8 cellular contexts compared by ENCODE assay signal in the genomic region with DNA sequence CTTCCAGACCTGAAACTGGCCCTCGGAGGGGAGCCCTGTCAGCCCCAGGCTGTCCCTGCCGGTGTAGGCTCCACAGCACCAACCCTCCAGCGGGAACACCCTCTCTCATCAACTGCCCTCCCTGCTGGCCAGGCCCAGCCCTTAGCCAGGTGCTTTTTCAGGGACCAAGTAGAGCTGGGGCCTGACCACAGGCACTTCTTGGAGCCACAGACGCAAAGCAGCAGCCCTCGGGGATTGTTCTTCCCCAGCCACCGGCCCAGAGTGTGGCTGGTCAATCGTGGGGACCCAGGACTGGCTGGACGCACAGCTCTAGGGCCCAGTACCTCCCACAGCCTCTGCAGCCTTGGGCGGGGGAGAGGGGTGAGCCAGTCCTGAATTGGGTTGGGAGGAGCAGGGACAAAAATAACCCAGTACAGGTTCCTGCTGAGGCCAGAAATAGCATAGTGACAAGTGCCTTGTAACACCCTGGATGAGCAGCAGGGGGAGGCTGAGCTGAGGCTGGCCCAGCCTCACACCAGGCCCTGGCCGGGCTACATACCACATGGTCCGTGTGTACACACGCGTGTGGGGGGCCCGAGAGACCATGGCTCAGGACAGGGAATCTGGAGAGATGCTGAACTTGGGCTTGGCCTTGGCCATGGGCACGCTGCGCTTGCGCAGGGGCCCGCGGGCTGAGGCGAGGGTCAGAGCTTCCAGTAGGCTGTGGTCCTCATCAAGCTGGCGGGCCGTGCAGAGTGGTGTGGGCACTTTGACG. TPM values are rescaled to one million over a fixed set of nuclear protein-coding genes. Genes with fewer than 3 reads are reported as not detected.
A peak's percentile ranks its signal among the peaks of the same experiment; 100 is the strongest.
DNase-seq lines count a peak whose midpoint lies in the region; ATAC-seq and TF ChIP-seq lines count a peak whose summit lies in the region.

No MANE protein-coding gene starts in this region.

- ATAC-seq in GM19467 (IDR thresholded peaks at IDR 0.05; ENCODE audit: unreplicated experiment) (peak; percentile 49), SK-N-SH treated with all-trans-retinoic acid at 6 μM for 48 hours (peak; percentile 77)

- no peaks in the 10 kb centered on the region for H3K27me3 ChIP-seq in breast epithelium

- no peak for TF ChIP-seq POLR2A in breast epithelium (IDR thresholded peaks at IDR 0.05)

- peak overlapping the region in 2 of 3 donors; percentile 15 to 21 for H3K4me3 ChIP-seq in breast epithelium

- peak overlapping the region; percentile 33 to 45 for H3K27ac ChIP-seq in breast epithelium

- peak; percentile 61 for DNase-seq in DMS53 treated with DMSO at 0.1 percent for 48 hours (lab: John Stamatoyannopoulos, UW; ENCODE audit: unreplicated experiment)
- DNase-seq in HuH-7.5 (ENCODE audit: low spot score): peak; percentile 61
- DNase-seq in breast epithelium (ENCODE audit: low spot score in 2 of 2): no peak
- peak; percentile 62 for DNase-seq in kidney tubule cell (ENCODE audit: low spot score)
- peak; percentile 25 for DNase-seq in stimulated activated CD8-positive, alpha-beta memory T cell treated with anti-CD3 and anti-CD28 coated beads, Interleukin-4, amount 100 ng/mL, for 24 hours (ENCODE audit: low read depth)
- DNase-seq in NCI-H128 (lab: John Stamatoyannopoulos, UW; ENCODE audit: unreplicated experiment): no peak

- no peaks in the 10 kb centered on the region for H3K4me1 ChIP-seq in breast epithelium

- TF ChIP-seq CTCF in breast epithelium (IDR thresholded peaks at IDR 0.05): peak in 2 of 3 donors; percentile 49 to 62

- intact Hi-C loops in breast epithelium (cut with DNase I; ENCODE audit: low total_unique reads): loop anchor here (5.0 kb wide), 1 partner anchor 116 kb away; no protein-coding TSS in a partner anchor

- H3K9me3 ChIP-seq in breast epithelium: no peaks in the 10 kb centered on the region

- no peaks in the 10 kb centered on the region for H3K36me3 ChIP-seq in breast epithelium

TF ChIP-seq in SK-N-SH treated with all-trans-retinoic acid at 6 μM for 48 hours, 23 proteins besides CTCF, POLR2A, EP300 and RAD21:
- no peak for TF ChIP-seq RARB (CRISPR knock-in tag; IDR thresholded peaks at IDR 0.05)

RNA-seq across cellular contexts. Expression of a gene that starts 2.0 kb away (rescaled TPM):
- total RNA-seq in breast epithelium: 1 to 10 TPM in 2 of 3 donors, under 1 TPM in 1; 0.80 to 5.0 (median 4.9) TPM

RNA-seq across cellular contexts. Expression of a gene that starts 34.9 kb away (rescaled TPM):
- 1 to 10 TPM; 2.9 to 5.0 (median 4.3) TPM for total RNA-seq in breast epithelium

Comparison
In these comparisons a context has a peak if more than half of its experiments do, and no peak if none do; other contexts are left out.
1. DNase-seq: peak in DMS53 treated with DMSO at 0.1 percent for 48 hours (single experiment), HuH-7.5 (single experiment), kidney tubule cell (single experiment) and stimulated activated CD8-positive, alpha-beta memory T cell treated with anti-CD3 and anti-CD28 coated beads, Interleukin-4, amount 100 ng/mL, for 24 hours (single experiment); none in breast epithelium (0 of 2) and NCI-H128 (single experiment).